ENCODE assay signal across 9 cellular contexts in genomic region chr19:33616857-33617256, GRCh38. TPM values are rescaled to one million over a fixed set of nuclear protein-coding genes. Genes with fewer than 3 reads are reported as not detected.
"Had no signal": no experiment of that assay in that cellular context is flagged by ENCODE, and none has a peak within 500 bp of the region (broad histone marks: within the 10 kb centered on the region; RNA-seq: fewer than 3 reads in every experiment).

No MANE protein-coding gene starts in this region.

- H3K9ac ChIP-seq: GM23248 had no signal

- H3K4me1 ChIP-seq: HAP-1 had no signal

- H3K36me3 ChIP-seq: HAP-1 had no signal

- H3K27ac Mint-ChIP-seq: GM23338, H9, HFFc6 had no signal

- ATAC-seq: GM23338, HCT116 had no signal

- H3K27ac ChIP-seq: GM23248 had no signal

- H3K4me3 ChIP-seq: GM23248, GM23338, HAP-1 had no signal

- H3K9me3 Mint-ChIP-seq: GM23338, H9, HFFc6 had no signal

- DNase-seq: GM23248, GOT3, H7, H9, HCEC 1CT, HFFc6 had no signal

- H2AFZ ChIP-seq: GM23248, GM23338 had no signal

- H3K4me3 Mint-ChIP-seq: GM23338, H9, HFFc6 had no signal

- H3K9me3 ChIP-seq: HAP-1 had no signal

- H3K4me2 ChIP-seq: GM23338 had no signal

RNA-seq across cellular contexts. Expression of gene CHST8, which starts 4.9 kb away (rescaled TPM):
- total RNA-seq: HFFc6 had no signal
